Comparison of ENCODE assay signal across 10 cellular contexts in genomic region chr11:114163830-114164401, GRCh38.
DNase-seq lines count a peak whose midpoint lies in the region; ATAC-seq and TF ChIP-seq lines count a peak whose summit lies in the region.
"Had no signal": no experiment of that assay in that cellular context is flagged by ENCODE, and none has a peak within 500 bp of the region (broad histone marks: within the 10 kb centered on the region; RNA-seq: fewer than 3 reads in every experiment).

No MANE protein-coding gene starts in this region.

- H3K27me3 ChIP-seq in heart left ventricle, result no peaks in the 10 kb centered on the region

- WGBS in heart left ventricle, 4 donors, result 16 to 31% (median 17%) methylated on average over 9 of the region's 9 CpGs

- peak overlapping the region in 4 of 12 donors; percentile 21 to 40 (median 30) for H3K4me3 ChIP-seq in heart left ventricle

- H3K9me3 ChIP-seq in heart left ventricle, result no peaks in the 10 kb centered on the region

- intact Hi-C loops in CD14-positive monocyte (cut with micrococcal nuclease) (loop anchor here in 1 of 2 donors (5.0 kb wide), 1 partner anchor 87 kb away; no protein-coding TSS in a partner anchor), heart left ventricle (cut with DNase I) (loop anchor here in 8 of 10 donors (1.0 to 5.0 kb wide), 8 partner anchors 15 to 102 kb away; no protein-coding TSS in a partner anchor), posterior vena cava (cut with DNase I) (loop anchor here in 1 of 2 donors (5.0 kb wide), 1 partner anchor 102 kb away; no protein-coding TSS in a partner anchor)

- peaks cover under 1 to 4% (median 1%) of the 10 kb centered on the region in 3 donors for H3K27me3 Mint-ChIP-seq in CD14-positive monocyte (ENCODE audit: low read depth in 3 of 3)
- H3K27me3 Mint-ChIP-seq in stimulated activated naive B cell treated with anti-CD40 and anti-IgM and Interleukin-4, amounts not matched to agents 10 μg/mL and 1 μg/mL and 100 μg/mL, for 72 hours, result no peaks in the 10 kb centered on the region

- peak overlapping the region in 1 of 2 donors; percentile 68 for H3K4me3 Mint-ChIP-seq in CD14-positive monocyte
- peak overlapping the region in 1 of 2 donors; percentile 63 for H3K4me3 Mint-ChIP-seq in stimulated activated naive B cell treated with anti-CD40 and anti-IgM and Interleukin-4, amounts not matched to agents 10 μg/mL and 1 μg/mL and 100 μg/mL, for 72 hours

- peaks cover 0 to under 1% (median 0%) of the 10 kb centered on the region in 9 donors for H3K36me3 ChIP-seq in heart left ventricle

- no peak for TF ChIP-seq POLR2A in heart left ventricle (IDR thresholded peaks at IDR 0.05)

- H3K4me1 ChIP-seq in heart left ventricle, result peaks cover 56 to 98% (median 91%) of the 10 kb centered on the region in 12 donors

- TF ChIP-seq CTCF in CD14-positive monocyte (IDR thresholded peaks at IDR 0.05), result no peak
- TF ChIP-seq CTCF in VCaP (conservative IDR thresholded peaks at IDR 0.05), result no peak
- TF ChIP-seq CTCF in heart left ventricle (IDR thresholded peaks at IDR 0.05), result no peak

- peak overlapping the region; percentile 100 for H3K27ac ChIP-seq in VCaP
- peak overlapping the region; percentile 87 to 100 (median 98) for H3K27ac ChIP-seq in heart left ventricle

- peaks cover 12 to 16% of the 10 kb centered on the region in 2 donors for H3K36me3 Mint-ChIP-seq in CD14-positive monocyte
- H3K36me3 Mint-ChIP-seq in stimulated activated naive B cell treated with anti-CD40 and anti-IgM and Interleukin-4, amounts not matched to agents 10 μg/mL and 1 μg/mL and 100 μg/mL, for 72 hours, result no peaks in the 10 kb centered on the region

- no peak for DNase-seq in CD14-positive monocyte (ENCODE audit: low spot score)
- DNase-seq in heart left ventricle, result no peak
- peak; percentile 78 for DNase-seq in posterior vena cava (ENCODE audit: low spot score)
- DNase-seq in stimulated activated naive B cell treated with anti-CD40 and anti-IgM and Interleukin-4, amounts not matched to agents 10 μg/mL and 1 μg/mL and 100 μg/mL, for 72 hours, result no peak
- no peak for DNase-seq in DMS153 (lab: John Stamatoyannopoulos, UW)
- DNase-seq in HK-2 (ENCODE audit: unreplicated experiment), result no peak
- DNase-seq: activated CD8-positive, alpha-beta memory T cell treated with anti-CD3 and anti-CD28 coated beads, Interleukin-2, amount 50 U/mL, for 48 hours; NCI-H774 had no signal

- H3K9me3 Mint-ChIP-seq in CD14-positive monocyte, result peaks cover 0 to 5% (median 2%) of the 10 kb centered on the region in 7 donors
- peaks cover 3 to 5% of the 10 kb centered on the region in 2 donors for H3K9me3 Mint-ChIP-seq in stimulated activated naive B cell treated with anti-CD40 and anti-IgM and Interleukin-4, amounts not matched to agents 10 μg/mL and 1 μg/mL and 100 μg/mL, for 72 hours

- H3K27ac Mint-ChIP-seq in CD14-positive monocyte, result peak overlapping the region; percentile 66 to 90 (median 83)
- no peak overlapping the region for H3K27ac Mint-ChIP-seq in stimulated activated naive B cell treated with anti-CD40 and anti-IgM and Interleukin-4, amounts not matched to agents 10 μg/mL and 1 μg/mL and 100 μg/mL, for 72 hours

- peaks cover 97% of the 10 kb centered on the region for H3K4me1 Mint-ChIP-seq in CD14-positive monocyte
- H3K4me1 Mint-ChIP-seq in stimulated activated naive B cell treated with anti-CD40 and anti-IgM and Interleukin-4, amounts not matched to agents 10 μg/mL and 1 μg/mL and 100 μg/mL, for 72 hours, result peaks cover 74 to 100% of the 10 kb centered on the region in 2 donors

- ATAC-seq in heart left ventricle (peak; percentile 8 to 47 (median 20)), HG02642 (IDR thresholded peaks at IDR 0.05; ENCODE audit: poor library complexity, unreplicated experiment) (no peak)
- ATAC-seq in stimulated activated naive B cell treated with anti-CD40 and anti-IgM and Interleukin-4, amounts not matched to agents 10 μg/mL and 1 μg/mL and 100 μg/mL, for 72 hours (replicated peaks), result no peak

Comparison
In these comparisons a context has a peak if more than half of its experiments do, and no peak if none do; other contexts are left out.
1. ATAC-seq: peak in heart left ventricle (4 of 4); none in HG02642 (single experiment) and stimulated activated naive B cell treated with anti-CD40 and anti-IgM and Interleukin-4, amounts not matched to agents 10 μg/mL and 1 μg/mL and 100 μg/mL, for 72 hours (0 of 2).